Comparison of ENCODE assay signal across 8 cellular contexts in genomic region chr2:144522741-144523605, GRCh38. TPM values are rescaled to one million over a fixed set of nuclear protein-coding genes. Genes with fewer than 3 reads are reported as not detected.
DNase-seq lines count a peak whose midpoint lies in the region; ATAC-seq, FAIRE-seq and TF ChIP-seq lines count a peak whose summit lies in the region.

No MANE protein-coding gene starts in this region.

- H3K36me3 ChIP-seq in K562 (ENCODE audit: control insufficient read depth, insufficient read depth, low read length) (no peaks in the 10 kb centered on the region; the same call in 2 of the 3 replicates), liver (ENCODE audit: control insufficient read depth in 4 of 4, insufficient read depth in 3 of 4, low read depth in 1 of 4, low read length in 3 of 4) (no peaks in the 10 kb centered on the region), testis (ENCODE audit: low read depth, missing control alignments) (no peaks in the 10 kb centered on the region)

- peaks cover 42% of the 10 kb centered on the region for H3K27me3 Mint-ChIP-seq in activated T-cell treated with anti-CD3 and anti-CD28 coated beads, Interleukin-2, amount 50 U/mL, for 4 hours (ENCODE audit: low read depth)

- no peak for ATAC-seq in activated T-cell treated with anti-CD3 and anti-CD28 coated beads, Interleukin-2, amount 50 U/mL, for 4 hours
- ATAC-seq in K562 (peak; percentile 13), HG02840 (IDR thresholded peaks at IDR 0.05; ENCODE audit: low FRiP score, unreplicated experiment) (no peak)

- H3K36me3 Mint-ChIP-seq in activated T-cell treated with anti-CD3 and anti-CD28 coated beads, Interleukin-2, amount 50 U/mL, for 4 hours (ENCODE audit: insufficient read depth) = no peaks in the 10 kb centered on the region

- H3K9ac ChIP-seq in K562 (ENCODE audit: insufficient read depth in 1 of 2, low read depth in 2 of 2, low read length in 2 of 2) (peak overlapping the region; percentile 65 to 86), liver (ENCODE audit: low read depth in 1 of 2, low read length in 2 of 2) (peak overlapping the region; percentile 32 to 58)

- H3K4me1 Mint-ChIP-seq in activated T-cell treated with anti-CD3 and anti-CD28 coated beads, Interleukin-2, amount 50 U/mL, for 4 hours (ENCODE audit: low read depth) = peaks cover 20% of the 10 kb centered on the region

- peak overlapping the region; percentile 73 for H3K27ac ChIP-seq in K562 (ENCODE audit: extremely low read depth, low read depth, low read length)
- peak overlapping the region; percentile 64 to 78 for H3K27ac ChIP-seq in liver (ENCODE audit: low read depth in 1 of 2, low read length in 2 of 2)
- H3K27ac ChIP-seq in testis = peak overlapping the region; percentile 99 to 100

- in situ Hi-C loops in K562 (cut with MboI) = loop anchor here (5.0 kb wide), 1 partner anchor 59 kb away; no protein-coding TSS in a partner anchor

- peak; percentile 23 for FAIRE-seq in K562 (lab: Jason Lieb, UNC)

- peak overlapping the region; percentile 78 for H3K4me3 Mint-ChIP-seq in activated T-cell treated with anti-CD3 and anti-CD28 coated beads, Interleukin-2, amount 50 U/mL, for 4 hours

- H3K4me2 ChIP-seq in K562 (ENCODE audit: insufficient read depth, low read length) = peak overlapping the region; percentile 84

- peak; percentile 48; the same call in 1 of the 2 replicates for TF ChIP-seq EP300 in K562 (IDR thresholded peaks at IDR 0.05; ENCODE audit: low read length)

- no peaks in the 10 kb centered on the region for H3K9me3 Mint-ChIP-seq in activated T-cell treated with anti-CD3 and anti-CD28 coated beads, Interleukin-2, amount 50 U/mL, for 4 hours

- POLR2A ChIA-PET in K562 (lab: Yijun Ruan, JAX) = interaction anchor here (1.0 to 1.4 kb wide), 3 partner anchors 12 to 513 kb away, joined by 3 to 4 read pairs (median 4); no protein-coding TSS in a partner anchor

- WGBS in K562 (ENCODE audit: insufficient coverage, low coverage, missing lambda C conversion rate) = 3% methylated on average over 21 of the region's 27 CpGs
- 7% methylated on average over 27 of the region's 27 CpGs for WGBS in liver
- WGBS in testis, 2 donors = 4 to 12% methylated on average over 27 of the region's 27 CpGs

- intact Hi-C loops in K562 (cut with micrococcal nuclease) = loop anchor here (5.0 to 10.0 kb wide), 6 partner anchors 139 to 522 kb away; no protein-coding TSS in a partner anchor
- intact Hi-C loops in testis (cut with DNase I; ENCODE audit: low total_unique reads) = loop anchor here (10.0 kb wide), 1 partner anchor 1232 kb away; no protein-coding TSS in a partner anchor

- CTCF ChIA-PET in K562 (lab: Yijun Ruan, JAX; ENCODE audit: low intra/inter-chr PET ratio) = no interaction called here

- peak overlapping the region; percentile 82 for H2AFZ ChIP-seq in K562 (ENCODE audit: low read depth, low read length)

- H3K27me3 ChIP-seq in K562 (ENCODE audit: control insufficient read depth in 2 of 2, insufficient read depth in 2 of 2, low read length in 2 of 2) = no peaks in the 10 kb centered on the region
- peaks cover 0 to 9% (median 2%) of the 10 kb centered on the region in 4 donors for H3K27me3 ChIP-seq in liver (ENCODE audit: control insufficient read depth in 4 of 4, insufficient read depth in 4 of 4, low read length in 3 of 4)
- no peaks in the 10 kb centered on the region for H3K27me3 ChIP-seq in testis

- no peaks in the 10 kb centered on the region for H3K9me1 ChIP-seq in K562 (ENCODE audit: control insufficient read depth, insufficient read depth, low read length)

- TF ChIP-seq RAD21 in K562 (CRISPR knock-in tag; conservative IDR thresholded peaks at IDR 0.05 in 1 of 2, IDR thresholded peaks at IDR 0.05 in 1 of 2) (no peak), liver (IDR thresholded peaks at IDR 0.05) (no peak)

- BruUV-seq in K562 (replicated peaks; lab: Mats Ljungman, UMichigan) = no TSS peak

- DNase-seq in activated T-cell treated with anti-CD3 and anti-CD28 coated beads, Interleukin-2, amount 50 U/mL, for 4 hours = no peak
- DNase-seq in activated T-cell treated with anti-CD3 and anti-CD28 coated beads, Interleukin-2, amount 50 U/mL, for 48 hours = no peak
- DNase-seq in K562 (ENCODE audit: extremely low read depth in 1 of 4, low spot score in 3 of 4) (peak in 3 of 4 experiments; percentile 35 to 77 (median 64)), testis (peak; percentile 86), NCI-H1048 (lab: John Stamatoyannopoulos, UW) (no peak), DMS79 treated with DMSO at 0.1 percent for 48 hours (lab: John Stamatoyannopoulos, UW) (no peak)

- H3K9me3 ChIP-seq in K562 (replicated peaks; ENCODE audit: control insufficient read depth, insufficient read depth, low read depth, low read length) = no peaks in the 10 kb centered on the region
- no peaks in the 10 kb centered on the region for H3K9me3 ChIP-seq in liver (ENCODE audit: control insufficient read depth in 4 of 4, low read length in 3 of 4)
- H3K9me3 ChIP-seq in testis = no peaks in the 10 kb centered on the region

- H4K20me1 ChIP-seq in K562 (replicated peaks; ENCODE audit: control insufficient read depth, insufficient read depth, low read length) = no peaks in the 10 kb centered on the region

- H3K4me3 ChIP-seq in K562 = peak overlapping the region; percentile 52
- H3K4me3 ChIP-seq in liver (ENCODE audit: low read depth in 1 of 3, low read length in 3 of 3) = peak overlapping the region in 2 of 3 donors; percentile 38 to 55
- peak overlapping the region; percentile 65 to 75 for H3K4me3 ChIP-seq in testis

- no peak for TF ChIP-seq CTCF in K562 (IDR thresholded peaks at IDR 0.05 in 2 of 3, conservative IDR thresholded peaks at IDR 0.05 in 1 of 3; ENCODE audit: insufficient read depth in 2 of 3, low read depth in 1 of 3, low read length in 3 of 3)
- TF ChIP-seq CTCF in liver (IDR thresholded peaks at IDR 0.05; ENCODE audit: low read depth, low read length, missing input control) = no peak
- no peak for TF ChIP-seq CTCF in testis (IDR thresholded peaks at IDR 0.05)

- no peak for TF ChIP-seq POLR2A in K562 (conservative IDR thresholded peaks at IDR 0.05)
- TF ChIP-seq POLR2A in testis (IDR thresholded peaks at IDR 0.05) = no peak

- peaks cover 37% of the 10 kb centered on the region for H3K79me2 ChIP-seq in K562 (ENCODE audit: control insufficient read depth, insufficient read depth, low read length)

- H3K4me1 ChIP-seq in K562 (replicated peaks in 1 of 2; ENCODE audit: control insufficient read depth in 2 of 2, insufficient read depth in 2 of 2, low read length in 2 of 2) (peaks cover 9 to 23% of the 10 kb centered on the region in 2 experiments), liver (ENCODE audit: control insufficient read depth in 4 of 4, insufficient read depth in 4 of 4, low read length in 3 of 4) (peaks cover 4 to 17% (median 10%) of the 10 kb centered on the region in 4 donors), testis (no peaks in the 10 kb centered on the region)

TF ChIP-seq in K562, 482 proteins besides CTCF, POLR2A, EP300 and RAD21 (continues in another document):
- TF ChIP-seq BRD9 (IDR thresholded peaks at IDR 0.05; ENCODE audit: low read depth, partially characterized antibody) = peak; percentile 10

TF ChIP-seq in liver, 16 proteins besides CTCF, POLR2A, EP300 and RAD21 (continues in another document):
- TF ChIP-seq FOXA2 (IDR thresholded peaks at IDR 0.05) = no peak
- no peak for TF ChIP-seq HNF4A (conservative IDR thresholded peaks at IDR 0.05)
- TF ChIP-seq TAF1 (conservative IDR thresholded peaks at IDR 0.05) = no peak
- TF ChIP-seq RXRA (IDR thresholded peaks at IDR 0.05) = no peak
- no peak for TF ChIP-seq EGR1 (IDR thresholded peaks at IDR 0.05; ENCODE audit: low read depth in 2 of 2)
- no peak for TF ChIP-seq FOXA1 (IDR thresholded peaks at IDR 0.05)
- TF ChIP-seq ZBTB33 (IDR thresholded peaks at IDR 0.05) = no peak

RNA-seq across cellular contexts. Expression of gene ZEB2, which starts 3.1 kb away (rescaled TPM):
- 10 to 100 TPM; 14.4 to 35.9 (median 25.1) TPM for total RNA-seq in activated T-cell treated with anti-CD3 and anti-CD28 coated beads, Interleukin-2, amount 50 U/mL, for 4 hours
- 342 and 614 TPM in 2 replicates for total RNA-seq in K562 (2011; cell fraction: chromatin; rRNA removed; ENCODE audit: low replicate concordance)
- 113 and 153 TPM in 2 replicates for total RNA-seq in K562 (2011; cell fraction: nucleolus; rRNA removed)
- 327 and 692 TPM in 2 replicates for total RNA-seq in K562 (2011; cell fraction: nucleoplasm; rRNA removed)
- total RNA-seq in K562 (2014; rRNA removed) (65.0 and 72.3 TPM in 2 replicates), K562 (2014; rRNA removed; fragmentation: Illumina TruSeq; extraction: Trizol) (87.9 and 96.2 TPM in 2 replicates), K562 (2015; rRNA removed; fragmentation: Illumina TruSeq; extraction: Trizol) (82.2 and 85.8 TPM in 2 replicates), K562 (2021) (101 and 113 TPM in 2 replicates), liver (10 to 100 TPM; 35.1 to 39.6 TPM), testis (10 to 100 TPM; 87.8 to 96.4 TPM)
- polyA plus RNA-seq in K562 (2011; rRNA removed) (66.9 and 73.3 TPM in 2 replicates), K562 (2014; fragmentation: Illumina TruSeq; extraction: Trizol) (52.2 and 57.2 TPM in 2 replicates), K562 (2014; fragmentation: Nextera tagmentation; extraction: Ambion mirVana) (10 to 100 TPM; 15.1 to 30.1 TPM), K562 (2014; rRNA removed) (46.5 and 50.2 TPM in 2 replicates), liver (1 to 10 TPM; 7.6 to 9.3 TPM), testis (ENCODE audit: insufficient read depth, low read depth, low replicate concordance) (38.7 TPM)
- 37.5 and 39.9 TPM in 2 replicates for polyA plus RNA-seq in K562 (2011; cell fraction: cytosol; rRNA removed)
- 143 and 148 TPM in 2 replicates for polyA plus RNA-seq in K562 (2011; cell fraction: nucleus; rRNA removed)
- 33.6 and 40.1 TPM in 2 replicates for polyA plus RNA-seq in K562 (2012)
- 369 and 399 TPM in 2 replicates for polyA minus RNA-seq in K562 (2011; rRNA and poly(A)+ RNA removed)
- polyA minus RNA-seq in K562 (2011; cell fraction: cytosol; rRNA and poly(A)+ RNA removed) = 41.4 and 51.2 TPM in 2 replicates
- polyA minus RNA-seq in K562 (2011; cell fraction: nucleus; rRNA and poly(A)+ RNA removed) = 431 and 576 TPM in 2 replicates

Comparison
In these comparisons a context has a peak if more than half of its experiments do, and no peak if none do; other contexts are left out.
1. DNase-seq: peak in K562 (3 of 4) and testis (single experiment); none in activated T-cell treated with anti-CD3 and anti-CD28 coated beads, Interleukin-2, amount 50 U/mL, for 4 hours (single experiment), activated T-cell treated with anti-CD3 and anti-CD28 coated beads, Interleukin-2, amount 50 U/mL, for 48 hours (0 of 2), NCI-H1048 (single experiment) and DMS79 treated with DMSO at 0.1 percent for 48 hours (single experiment).
2. Peak in every context shown above with its lines, with median percentiles within 50 percentile points of each other: H3K27ac ChIP-seq and H3K4me3 ChIP-seq.